ENCODE assay signal across 1 cellular context in the genomic region with DNA sequence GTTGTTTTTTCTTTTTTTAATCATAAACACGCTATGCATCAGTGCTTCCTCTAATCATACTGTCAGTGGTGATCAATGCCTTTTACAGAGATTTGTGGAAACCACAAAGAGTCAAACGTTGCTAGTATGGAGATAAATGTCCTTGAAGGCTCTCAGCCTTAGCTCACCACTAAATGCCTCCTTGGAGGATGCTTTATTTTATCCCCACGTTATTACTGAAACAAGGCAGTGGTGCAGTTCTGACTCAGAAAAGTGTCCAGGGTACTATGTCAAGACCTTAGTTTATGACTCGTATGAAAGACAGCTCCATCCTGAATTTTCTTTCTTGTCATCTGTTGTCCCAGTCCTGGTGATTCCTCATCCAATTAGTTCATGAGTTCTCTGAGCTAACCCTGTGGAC.
TF ChIP-seq lines count a peak whose summit lies in the region.

No MANE protein-coding gene starts in this region.

TF ChIP-seq in SK-N-SH treated with all-trans-retinoic acid at 6 μM for 48 hours, 23 proteins besides CTCF, POLR2A, EP300 and RAD21 (continued from another document):
- TF ChIP-seq OSR1 (CRISPR knock-in tag; IDR thresholded peaks at IDR 0.05) (no peak), TOX (CRISPR knock-in tag; IDR thresholded peaks at IDR 0.05; ENCODE audit: borderline replicate concordance) (no peak), SNAI2 (CRISPR knock-in tag; IDR thresholded peaks at IDR 0.05) (no peak)
